Comparison of ENCODE assay signal across 15 cellular contexts in genomic region chr19:13954185-13954584, GRCh38. TPM values are rescaled to one million over a fixed set of nuclear protein-coding genes. Genes with fewer than 3 reads are reported as not detected.
A peak's percentile ranks its signal among the peaks of the same experiment; 100 is the strongest.
DNase-seq lines count a peak whose midpoint lies in the region; ATAC-seq and TF ChIP-seq lines count a peak whose summit lies in the region.
"Had no signal": no experiment of that assay in that cellular context is flagged by ENCODE, and none has a peak within 500 bp of the region (broad histone marks: within the 10 kb centered on the region; RNA-seq: fewer than 3 reads in every experiment).

No MANE protein-coding gene starts in this region.

- H3K4me3 ChIP-seq in endodermal cell (ENCODE audit: low read length) (no peak overlapping the region), uterus (no peak overlapping the region)

- peaks cover 14% of the 10 kb centered on the region for H3K36me3 Mint-ChIP-seq in activated CD8-positive, alpha-beta memory T cell treated with anti-CD3 and anti-CD28 coated beads, Interleukin-2, amount 10 ng/mL, durations not matched to agents 7 days and 5 days
- H3K36me3 Mint-ChIP-seq in T-cell (peaks cover 16% of the 10 kb centered on the region), endodermal cell (ENCODE audit: low read depth) (peaks cover 25% of the 10 kb centered on the region)
- H3K36me3 Mint-ChIP-seq in stimulated activated effector memory CD8-positive, alpha-beta T cell treated with anti-CD3 and anti-CD28 coated beads, Interleukin-12 subunit alpha, Interleukin-12 subunit beta, amount 100 ng/mL, for 72 hours: peaks cover 51% of the 10 kb centered on the region

- H3K27me3 ChIP-seq in endodermal cell (ENCODE audit: control insufficient read depth, insufficient read depth, low read length, poor library complexity, severe bottlenecking) (no peaks in the 10 kb centered on the region), uterus (no peaks in the 10 kb centered on the region)
- H3K27me3 ChIP-seq: colonic mucosa, spleen had no signal

- H3K27ac Mint-ChIP-seq in activated CD8-positive, alpha-beta memory T cell treated with anti-CD3 and anti-CD28 coated beads, Interleukin-2, amount 10 ng/mL, durations not matched to agents 7 days and 5 days: no peak overlapping the region
- H3K27ac Mint-ChIP-seq in T-cell: peak overlapping the region; percentile 79 to 83
- H3K27ac Mint-ChIP-seq in endodermal cell: no peak overlapping the region
- peak overlapping the region; percentile 94 for H3K27ac Mint-ChIP-seq in stimulated activated effector memory CD8-positive, alpha-beta T cell treated with anti-CD3 and anti-CD28 coated beads, Interleukin-12 subunit alpha, Interleukin-12 subunit beta, amount 100 ng/mL, for 72 hours

- H3K27ac ChIP-seq in endodermal cell (ENCODE audit: low read depth, low read length) (no peak overlapping the region), uterus (no peak overlapping the region)

- no peak for TF ChIP-seq CTCF in endodermal cell (conservative IDR thresholded peaks at IDR 0.05)
- TF ChIP-seq CTCF in uterus (IDR thresholded peaks at IDR 0.05): no peak

- ATAC-seq in activated CD8-positive, alpha-beta memory T cell treated with anti-CD3 and anti-CD28 coated beads, Interleukin-2, amount 10 ng/mL, durations not matched to agents 7 days and 5 days: no peak
- ATAC-seq in T-cell (replicated peaks in 1 of 4): no peak
- no peak for ATAC-seq in stimulated activated effector memory CD8-positive, alpha-beta T cell treated with anti-CD3 and anti-CD28 coated beads, Interleukin-12 subunit alpha, Interleukin-12 subunit beta, amount 100 ng/mL, for 72 hours
- ATAC-seq in HG03378 (IDR thresholded peaks at IDR 0.05; ENCODE audit: unreplicated experiment): no peak

- no peak overlapping the region for H3K9ac ChIP-seq in endodermal cell (ENCODE audit: extremely low read depth, low read length, poor library complexity, severe bottlenecking)

- no peaks in the 10 kb centered on the region for H3K27me3 Mint-ChIP-seq in activated CD8-positive, alpha-beta memory T cell treated with anti-CD3 and anti-CD28 coated beads, Interleukin-2, amount 10 ng/mL, durations not matched to agents 7 days and 5 days
- H3K27me3 Mint-ChIP-seq in T-cell: no peaks in the 10 kb centered on the region
- peaks cover 5% of the 10 kb centered on the region for H3K27me3 Mint-ChIP-seq in endodermal cell (ENCODE audit: insufficient read depth)

- TF ChIP-seq POLR2A in uterus (IDR thresholded peaks at IDR 0.05): no peak

- peaks cover 27% of the 10 kb centered on the region for H3K36me3 ChIP-seq in endodermal cell (ENCODE audit: control insufficient read depth, insufficient read depth, low read length)
- H3K36me3 ChIP-seq in uterus: no peaks in the 10 kb centered on the region

- no peaks in the 10 kb centered on the region for H3K9me3 ChIP-seq in endodermal cell (ENCODE audit: control insufficient read depth, low read length)
- H3K9me3 ChIP-seq in uterus: no peaks in the 10 kb centered on the region
- H3K9me3 ChIP-seq: colonic mucosa, spleen had no signal

- 88 to 94% methylated on average over 7 to 15 of the region's 15 CpGs for WGBS in endodermal cell (ENCODE audit: insufficient coverage in 1 of 2, insufficient read length in 1 of 2), 2 experiments

- POLR2A ChIA-PET in T-cell (lab: Charles Lee): no interaction called here

- H3K4me1 ChIP-seq in endodermal cell (ENCODE audit: control insufficient read depth, insufficient read depth, low read length): no peaks in the 10 kb centered on the region
- peaks cover 0 to 3% of the 10 kb centered on the region in 2 donors for H3K4me1 ChIP-seq in uterus

- H3K4me3 Mint-ChIP-seq in activated CD8-positive, alpha-beta memory T cell treated with anti-CD3 and anti-CD28 coated beads, Interleukin-2, amount 10 ng/mL, durations not matched to agents 7 days and 5 days: peak overlapping the region; percentile 92
- H3K4me3 Mint-ChIP-seq in T-cell: peak overlapping the region; percentile 87 to 97 (median 90)
- H3K4me3 Mint-ChIP-seq in endodermal cell: peak overlapping the region; percentile 76
- H3K4me3 Mint-ChIP-seq in stimulated activated effector memory CD8-positive, alpha-beta T cell treated with anti-CD3 and anti-CD28 coated beads, Interleukin-12 subunit alpha, Interleukin-12 subunit beta, amount 100 ng/mL, for 72 hours: peak overlapping the region; percentile 90

- no peaks in the 10 kb centered on the region for H3K9me3 Mint-ChIP-seq in activated CD8-positive, alpha-beta memory T cell treated with anti-CD3 and anti-CD28 coated beads, Interleukin-2, amount 10 ng/mL, durations not matched to agents 7 days and 5 days (ENCODE audit: low read depth)
- no peaks in the 10 kb centered on the region for H3K9me3 Mint-ChIP-seq in T-cell
- no peaks in the 10 kb centered on the region for H3K9me3 Mint-ChIP-seq in endodermal cell
- no peaks in the 10 kb centered on the region for H3K9me3 Mint-ChIP-seq in stimulated activated effector memory CD8-positive, alpha-beta T cell treated with anti-CD3 and anti-CD28 coated beads, Interleukin-12 subunit alpha, Interleukin-12 subunit beta, amount 100 ng/mL, for 72 hours

- DNase-seq in activated CD8-positive, alpha-beta memory T cell treated with anti-CD3 and anti-CD28 coated beads, Interleukin-2, amount 10 ng/mL, durations not matched to agents 7 days and 5 days: no peak
- no peak for DNase-seq in activated CD8-positive, alpha-beta memory T cell treated with anti-CD3 and anti-CD28 coated beads for 24 hours
- DNase-seq in T-cell (no peak), endodermal cell (no peak), uterus (no peak)
- no peak for DNase-seq in stimulated activated effector memory CD8-positive, alpha-beta T cell treated with anti-CD3 and anti-CD28 coated beads, Interleukin-12 subunit alpha, Interleukin-12 subunit beta, amount 100 ng/mL, for 72 hours (ENCODE audit: low spot score in 2 of 2)
- no peak for DNase-seq in activated CD4-positive, CD25-positive, alpha-beta regulatory T cell treated with anti-CD3 and anti-CD28 coated beads, Interleukin-2, amount 50 U/mL, for 72 hours
- DNase-seq: ACHN, colonic mucosa, NCI-H1417 treated with DMSO at 0.1 percent for 48 hours, NCI-H446, nucleus accumbens, spleen had no signal

- CTCF ChIA-PET in activated CD8-positive, alpha-beta memory T cell treated with anti-CD3 and anti-CD28 coated beads, Interleukin-2, amount 10 ng/mL, durations not matched to agents 7 days and 5 days (lab: Charles Lee): interaction anchor here (1.1 to 3.8 kb wide), 3 partner anchors 73 to 105 kb away, joined by 7 to 25 read pairs (median 10); no protein-coding TSS in a partner anchor
- CTCF ChIA-PET in T-cell (lab: Charles Lee): interaction anchor here in 1 of 2 donors (1.0 kb wide), 1 partner anchor 50 kb away, joined by 4 read pairs; no protein-coding TSS in a partner anchor

- intact Hi-C loops in uterus (cut with DNase I; ENCODE audit: low total_unique reads): no loop called here

- peaks cover 23% of the 10 kb centered on the region for H3K4me1 Mint-ChIP-seq in activated CD8-positive, alpha-beta memory T cell treated with anti-CD3 and anti-CD28 coated beads, Interleukin-2, amount 10 ng/mL, durations not matched to agents 7 days and 5 days
- H3K4me1 Mint-ChIP-seq in T-cell (peaks cover 13 to 28% (median 25%) of the 10 kb centered on the region in 3 donors), endodermal cell (peaks cover 6% of the 10 kb centered on the region)
- peaks cover 20% of the 10 kb centered on the region for H3K4me1 Mint-ChIP-seq in stimulated activated effector memory CD8-positive, alpha-beta T cell treated with anti-CD3 and anti-CD28 coated beads, Interleukin-12 subunit alpha, Interleukin-12 subunit beta, amount 100 ng/mL, for 72 hours

RNA-seq across cellular contexts. Expression of gene DCAF15, which starts 1.9 kb away (rescaled TPM):
- total RNA-seq in activated CD8-positive, alpha-beta memory T cell treated with anti-CD3 and anti-CD28 coated beads, Interleukin-2, amount 10 ng/mL, durations not matched to agents 7 days and 5 days: 10 to 100 TPM; 82.5 to 94.3 TPM
- 100 to 1,000 TPM in 3 of 5 donors, 10 to 100 TPM in 2; 67.3 to 118 (median 110) TPM for total RNA-seq in T-cell
- total RNA-seq in endodermal cell: 10 to 100 TPM; 62.4 to 72.9 TPM
- polyA plus RNA-seq in endodermal cell (2013, experiment 1 of 2): 55.3 TPM
- 50.7 TPM for polyA plus RNA-seq in endodermal cell (2013, experiment 2 of 2)
- total RNA-seq in uterus: 10 to 100 TPM; 11.2 to 39.6 (median 20.1) TPM

RNA-seq across cellular contexts. Expression of gene PODNL1, which starts 16.0 kb away (rescaled TPM):
- under 1 TPM; 0.29 to 0.47 TPM for total RNA-seq in activated CD8-positive, alpha-beta memory T cell treated with anti-CD3 and anti-CD28 coated beads, Interleukin-2, amount 10 ng/mL, durations not matched to agents 7 days and 5 days
- total RNA-seq in T-cell (under 1 TPM in 1 of 5 donors, not detected in 4; 0.09 TPM), endodermal cell (under 1 TPM in 1 of 2 donors, not detected in 1; 0.29 TPM), uterus (under 1 TPM in 2 of 4 donors, not detected in 2; 0.55 to 0.98 TPM)
- polyA plus RNA-seq in endodermal cell (2013, experiment 1 of 2): 1.3 TPM
- polyA plus RNA-seq in endodermal cell (2013, experiment 2 of 2): 3.0 TPM
- total RNA-seq: liver had no signal

RNA-seq across cellular contexts. Expression of gene CC2D1A, which starts 48.2 kb away (rescaled TPM):
- total RNA-seq in activated CD8-positive, alpha-beta memory T cell treated with anti-CD3 and anti-CD28 coated beads, Interleukin-2, amount 10 ng/mL, durations not matched to agents 7 days and 5 days: 10 to 100 TPM; 34.0 to 35.1 TPM
- total RNA-seq in T-cell (10 to 100 TPM; 25.9 to 41.3 (median 37.4) TPM), endodermal cell (10 to 100 TPM; 45.1 to 55.9 TPM), uterus (10 to 100 TPM in 2 of 4 donors, 1 to 10 TPM in 2; 3.2 to 44.4 (median 13.2) TPM)
- polyA plus RNA-seq in endodermal cell (2013, experiment 1 of 2): 24.2 TPM
- 21.9 TPM for polyA plus RNA-seq in endodermal cell (2013, experiment 2 of 2)

RNA-seq across cellular contexts. Expression of gene BRME1, which starts 48.3 kb away (rescaled TPM):
- 1 to 10 TPM; 4.1 to 4.4 TPM for total RNA-seq in activated CD8-positive, alpha-beta memory T cell treated with anti-CD3 and anti-CD28 coated beads, Interleukin-2, amount 10 ng/mL, durations not matched to agents 7 days and 5 days
- total RNA-seq in T-cell (1 to 10 TPM; 1.3 to 3.6 (median 1.7) TPM), endodermal cell (1 to 10 TPM; 4.4 to 7.4 TPM), uterus (1 to 10 TPM in 3 of 4 donors, not detected in 1; 4.8 to 7.7 (median 5.8) TPM)
- polyA plus RNA-seq in endodermal cell (2013, experiment 1 of 2): 4.4 TPM
- polyA plus RNA-seq in endodermal cell (2013, experiment 2 of 2): 2.5 TPM

RNA-seq across cellular contexts. Expression of gene RFX1, which starts 51.9 kb away (rescaled TPM):
- 10 to 100 TPM; 16.0 to 17.8 TPM for total RNA-seq in activated CD8-positive, alpha-beta memory T cell treated with anti-CD3 and anti-CD28 coated beads, Interleukin-2, amount 10 ng/mL, durations not matched to agents 7 days and 5 days
- total RNA-seq in T-cell: 10 to 100 TPM; 18.4 to 27.1 (median 23.1) TPM
- 10 to 100 TPM; 17.1 to 24.3 TPM for total RNA-seq in endodermal cell
- 11.6 TPM for polyA plus RNA-seq in endodermal cell (2013, experiment 1 of 2)
- 11.2 TPM for polyA plus RNA-seq in endodermal cell (2013, experiment 2 of 2)
- 10 to 100 TPM in 1 of 4 donors, 1 to 10 TPM in 2, under 1 TPM in 1; 0.26 to 14.1 (median 4.1) TPM for total RNA-seq in uterus

Comparison
In these comparisons a context has a peak if more than half of its experiments do, and no peak if none do; other contexts are left out.
1. H3K27ac Mint-ChIP-seq: peak in T-cell (2 of 2) and stimulated activated effector memory CD8-positive, alpha-beta T cell treated with anti-CD3 and anti-CD28 coated beads, Interleukin-12 subunit alpha, Interleukin-12 subunit beta, amount 100 ng/mL, for 72 hours (single experiment); none in activated CD8-positive, alpha-beta memory T cell treated with anti-CD3 and anti-CD28 coated beads, Interleukin-2, amount 10 ng/mL, durations not matched to agents 7 days and 5 days (single experiment) and endodermal cell (single experiment).
2. Peak in every context shown above with its lines, with median percentiles within 50 percentile points of each other: H3K4me3 Mint-ChIP-seq.